Comparison of ENCODE assay signal across 19 cellular contexts in genomic region chr1:29811727-29812396, GRCh38.
"Had no signal": no experiment of that assay in that cellular context is flagged by ENCODE, and none has a peak within 500 bp of the region (broad histone marks: within the 10 kb centered on the region; RNA-seq: fewer than 3 reads in every experiment).

No MANE protein-coding gene starts in this region.

- H3K4me3 Mint-ChIP-seq: activated naive CD4-positive, alpha-beta T cell treated with anti-CD3 and anti-CD28 coated beads, Interleukin-2, amount 50 U/mL, for 24 hours; memory B cell; nephron; T-cell had no signal

- H3K4me1 ChIP-seq: adrenal gland, ascending aorta, gastroesophageal sphincter, sigmoid colon had no signal

- DNase-seq: activated CD4-positive, alpha-beta T cell treated with anti-CD3 and anti-CD28 coated beads, Interleukin-2, amount 50 U/mL, for 4 hours; activated gamma-delta T cell treated with Interleukin-2 at 50 U/mL for 16 hours; activated T-cell treated with anti-CD3 and anti-CD28 coated beads for 4 hours; brain microvascular endothelial cell; central memory CD4-positive, alpha-beta T cell; dorsolateral prefrontal cortex; left cardiac atrium; sigmoid colon; stimulated activated CD4-positive, alpha-beta T cell treated with anti-CD3 and anti-CD28 coated beads, Interleukin-2, amount 100 ng/mL, for 48 hours; stimulated activated CD8-positive, alpha-beta memory T cell treated with anti-CD3 and anti-CD28 coated beads, Interleukin-4, amount 100 ng/mL, for 48 hours; stimulated activated naive CD4-positive, alpha-beta T cell had no signal

- H3K27ac ChIP-seq: adrenal gland, ascending aorta, brain microvascular endothelial cell, dorsolateral prefrontal cortex, gastroesophageal sphincter, sigmoid colon had no signal

- ATAC-seq: gastroesophageal sphincter, T-cell had no signal

- H3K4me1 Mint-ChIP-seq: activated naive CD4-positive, alpha-beta T cell treated with anti-CD3 and anti-CD28 coated beads, Interleukin-2, amount 50 U/mL, for 24 hours; memory B cell; nephron; T-cell had no signal

- H3K9me3 ChIP-seq: adrenal gland, ascending aorta, gastroesophageal sphincter, sigmoid colon had no signal

- H3K36me3 ChIP-seq: adrenal gland, ascending aorta, brain microvascular endothelial cell, gastroesophageal sphincter, sigmoid colon had no signal

- H3K9me3 Mint-ChIP-seq: activated naive CD4-positive, alpha-beta T cell treated with anti-CD3 and anti-CD28 coated beads, Interleukin-2, amount 50 U/mL, for 24 hours; memory B cell; nephron; T-cell had no signal

- H3K36me3 Mint-ChIP-seq: activated naive CD4-positive, alpha-beta T cell treated with anti-CD3 and anti-CD28 coated beads, Interleukin-2, amount 50 U/mL, for 24 hours; memory B cell; T-cell had no signal

- H3K4me3 ChIP-seq: adrenal gland, ascending aorta, dorsolateral prefrontal cortex, gastroesophageal sphincter, sigmoid colon, smooth muscle cell had no signal

- H3K27me3 ChIP-seq: adrenal gland, ascending aorta, brain microvascular endothelial cell, dorsolateral prefrontal cortex, sigmoid colon had no signal

- H3K27ac Mint-ChIP-seq: activated naive CD4-positive, alpha-beta T cell treated with anti-CD3 and anti-CD28 coated beads, Interleukin-2, amount 50 U/mL, for 24 hours; memory B cell; nephron; T-cell had no signal
